In genomic region chr10:36157486-36157885, GRCh38 we compare ENCODE assay signal across 1 cellular context.
TF ChIP-seq lines count a peak whose summit lies in the region.

No MANE protein-coding gene starts in this region.

TF ChIP-seq in GM12878, 131 proteins besides CTCF, POLR2A, EP300 and RAD21 (continued from another document):
- TF ChIP-seq ZNF592 (IDR thresholded peaks at IDR 0.05), result no peak
- TF ChIP-seq PML (IDR thresholded peaks at IDR 0.05; ENCODE audit: low read length), result no peak
- peak; percentile 24; the same call in 1 of the 2 replicates for TF ChIP-seq MEF2A (IDR thresholded peaks at IDR 0.05; ENCODE audit: insufficient read depth, low read depth, low read length)
- no peak for TF ChIP-seq ZNF274 (IDR thresholded peaks at IDR 0.05; ENCODE audit: insufficient read depth, insufficient read length)
TF ChIP-seq in GM12878: peak in this region for 1.
